ENCODE assay signal across 36 cellular contexts in the genomic region with DNA sequence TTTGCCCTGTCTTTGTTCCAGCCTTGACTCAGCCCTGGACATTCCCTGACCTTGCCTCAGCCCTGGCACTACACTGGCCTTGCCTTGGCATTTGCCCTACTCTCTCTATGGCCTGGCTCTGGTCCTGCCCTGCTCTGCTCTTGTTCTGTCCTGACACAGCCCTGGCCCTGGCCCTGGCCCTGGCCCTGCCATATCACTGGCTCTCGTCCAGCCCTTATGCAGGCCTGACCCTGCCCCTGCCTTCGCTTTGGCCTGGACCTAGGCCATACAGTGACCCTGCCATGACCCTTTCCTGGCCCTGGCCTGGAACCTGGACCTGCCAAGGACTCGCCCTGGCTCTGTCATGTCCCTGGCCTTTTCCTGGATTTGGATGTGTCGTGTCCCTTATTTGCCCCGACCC.
"Had no signal": no experiment of that assay in that cellular context is flagged by ENCODE, and none has a peak within 500 bp of the region (broad histone marks: within the 10 kb centered on the region; RNA-seq: fewer than 3 reads in every experiment).

No MANE protein-coding gene starts in this region.

- H3K27ac Mint-ChIP-seq: activated naive CD4-positive, alpha-beta T cell treated with anti-CD3 and anti-CD28 coated beads for 36 hours; activated naive CD4-positive, alpha-beta T cell treated with anti-CD3 and anti-CD28 coated beads, Interleukin-2, amount 10 ng/mL, durations not matched to agents 7 days and 5 days; activated naive CD4-positive, alpha-beta T cell treated with anti-CD3 and anti-CD28 coated beads, Interleukin-2, amount 50 U/mL, for 24 hours; activated naive CD4-positive, alpha-beta T cell treated with anti-CD3 and anti-CD28 coated beads, Interleukin-2, amount 50 U/mL, for 72 hours; activated naive CD8-positive, alpha-beta T cell; activated naive CD8-positive, alpha-beta T cell treated with anti-CD3 and anti-CD28 coated beads for 36 hours; activated naive CD8-positive, alpha-beta T cell treated with anti-CD3 and anti-CD28 coated beads, Interleukin-2, amount 10 ng/mL, durations not matched to agents 7 days and 5 days; activated naive CD8-positive, alpha-beta T cell treated with anti-CD3 and anti-CD28 coated beads, Interleukin-2, amount 50 U/mL, for 24 hours; activated T-cell treated with anti-CD3 and anti-CD28 coated beads, Interleukin-2, amount 50 U/mL, for 24 hours; activated T-cell treated with anti-CD3 and anti-CD28 coated beads, Interleukin-2, amount 50 U/mL, for 72 hours; activated T-helper 1 cell treated with anti-CD3 and anti-CD28 coated beads, Interleukin-12 subunit alpha, Interleukin-12 subunit beta, Interleukin-2, Interleukin-4 antibody, amounts not matched to agents 30 ng/mL and 10 ng/mL and 1 ng/mL, durations not matched to agents 14 hours and 24 hours and 36 hours; activated T-helper 17 cell treated with anti-CD3 and anti-CD28 coated beads, Interleukin-2, amount 50 U/mL, for 72 hours; activated T-helper 2 cell treated with anti-CD3 and anti-CD28 coated beads, Interferon-gamma antibody, Interleukin-2, Interleukin-4, amounts not matched to agents 10 μg/mL and 5 μg/mL and 100 μg/mL, durations not matched to agents 14 hours and 24 hours and 36 hours; brain had no signal

- H3K4me1 Mint-ChIP-seq: activated naive CD4-positive, alpha-beta T cell treated with anti-CD3 and anti-CD28 coated beads, Interleukin-2, amount 10 ng/mL, durations not matched to agents 7 days and 5 days; activated naive CD4-positive, alpha-beta T cell treated with anti-CD3 and anti-CD28 coated beads, Interleukin-2, amount 50 U/mL, for 24 hours; activated naive CD8-positive, alpha-beta T cell treated with anti-CD3 and anti-CD28 coated beads for 36 hours; activated naive CD8-positive, alpha-beta T cell treated with anti-CD3 and anti-CD28 coated beads, Interleukin-2, amount 10 ng/mL, durations not matched to agents 7 days and 5 days; activated naive CD8-positive, alpha-beta T cell treated with anti-CD3 and anti-CD28 coated beads, Interleukin-2, amount 50 U/mL, for 24 hours; activated T-helper 17 cell treated with anti-CD3 and anti-CD28 coated beads, Interleukin-2, amount 50 U/mL, for 72 hours; brain; central memory CD8-positive, alpha-beta T cell had no signal

- H3K9me3 ChIP-seq: adrenal gland, ascending aorta, body of pancreas had no signal

- H3K4me3 ChIP-seq: adrenal gland, ascending aorta, body of pancreas, breast epithelium, cardiac muscle cell had no signal

- H3K27me3 ChIP-seq: adrenal gland, ascending aorta, body of pancreas, brain microvascular endothelial cell, breast epithelium, cardiac muscle cell had no signal

- DNase-seq: activated effector memory CD4-positive, alpha-beta T cell treated with anti-CD3 and anti-CD28 coated beads, Interleukin-2, amount 50 U/mL, for 16 hours; activated effector memory CD4-positive, alpha-beta T cell treated with Interleukin-2 at 50 U/mL for 16 hours; activated gamma-delta T cell; activated gamma-delta T cell treated with Interleukin-2 at 50 U/mL for 16 hours; activated naive CD4-positive, alpha-beta T cell; activated naive CD4-positive, alpha-beta T cell treated with anti-CD3 and anti-CD28 coated beads for 36 hours; activated naive CD4-positive, alpha-beta T cell treated with anti-CD3 and anti-CD28 coated beads, Interleukin-2, amount 10 ng/mL, durations not matched to agents 7 days and 5 days; activated naive CD4-positive, alpha-beta T cell treated with anti-CD3 and anti-CD28 coated beads, Interleukin-2, amount 50 U/mL, for 16 hours; activated naive CD4-positive, alpha-beta T cell treated with Interleukin-2 at 50 U/mL for 16 hours; activated naive CD8-positive, alpha-beta T cell treated with anti-CD3 and anti-CD28 coated beads for 36 hours; activated naive CD8-positive, alpha-beta T cell treated with anti-CD3 and anti-CD28 coated beads, Interleukin-2, amount 10 ng/mL, durations not matched to agents 7 days and 5 days; activated naive CD8-positive, alpha-beta T cell treated with anti-CD3 and anti-CD28 coated beads, Interleukin-2, amount 50 U/mL, for 24 hours; activated T-cell treated with anti-CD3 and anti-CD28 coated beads, Interleukin-2, amount 50 U/mL, for 24 hours; activated T-cell treated with anti-CD3 and anti-CD28 coated beads, Interleukin-2, amount 50 U/mL, for 4 hours; activated T-cell treated with anti-CD3 and anti-CD28 coated beads, Interleukin-2, amount 50 U/mL, for 48 hours; activated T-cell treated with anti-CD3 and anti-CD28 coated beads, Interleukin-2, amount 50 U/mL, for 72 hours; adrenal gland; amniotic stem cell; amygdala; anterior cingulate cortex; body of pancreas; brain microvascular endothelial cell; caudate nucleus; central memory CD4-positive, alpha-beta T cell; cerebellar nuclear complex had no signal

- H3K36me3 ChIP-seq: adrenal gland, ascending aorta, brain microvascular endothelial cell, breast epithelium, cardiac muscle cell had no signal

- H3K36me3 Mint-ChIP-seq: activated naive CD4-positive, alpha-beta T cell treated with anti-CD3 and anti-CD28 coated beads, Interleukin-2, amount 10 ng/mL, durations not matched to agents 7 days and 5 days; activated naive CD4-positive, alpha-beta T cell treated with anti-CD3 and anti-CD28 coated beads, Interleukin-2, amount 50 U/mL, for 24 hours; activated naive CD4-positive, alpha-beta T cell treated with anti-CD3 and anti-CD28 coated beads, Interleukin-2, amount 50 U/mL, for 72 hours; activated naive CD8-positive, alpha-beta T cell; activated naive CD8-positive, alpha-beta T cell treated with anti-CD3 and anti-CD28 coated beads for 36 hours; activated naive CD8-positive, alpha-beta T cell treated with anti-CD3 and anti-CD28 coated beads, Interleukin-2, amount 10 ng/mL, durations not matched to agents 7 days and 5 days; brain had no signal

- H3K27me3 Mint-ChIP-seq: activated naive CD4-positive, alpha-beta T cell treated with anti-CD3 and anti-CD28 coated beads, Interleukin-2, amount 10 ng/mL, durations not matched to agents 7 days and 5 days; activated naive CD4-positive, alpha-beta T cell treated with anti-CD3 and anti-CD28 coated beads, Interleukin-2, amount 50 U/mL, for 24 hours; activated naive CD8-positive, alpha-beta T cell; activated naive CD8-positive, alpha-beta T cell treated with anti-CD3 and anti-CD28 coated beads for 36 hours; activated naive CD8-positive, alpha-beta T cell treated with anti-CD3 and anti-CD28 coated beads, Interleukin-2, amount 10 ng/mL, durations not matched to agents 7 days and 5 days; activated naive CD8-positive, alpha-beta T cell treated with anti-CD3 and anti-CD28 coated beads, Interleukin-2, amount 50 U/mL, for 24 hours; activated T-cell treated with anti-CD3 and anti-CD28 coated beads, Interleukin-2, amount 50 U/mL, for 24 hours; activated T-helper 17 cell treated with anti-CD3 and anti-CD28 coated beads, Interleukin-2, amount 50 U/mL, for 72 hours; brain; central memory CD8-positive, alpha-beta T cell had no signal

- H3K4me3 Mint-ChIP-seq: activated naive CD4-positive, alpha-beta T cell treated with anti-CD3 and anti-CD28 coated beads for 36 hours; activated naive CD4-positive, alpha-beta T cell treated with anti-CD3 and anti-CD28 coated beads, Interleukin-2, amount 10 ng/mL, durations not matched to agents 7 days and 5 days; activated naive CD4-positive, alpha-beta T cell treated with anti-CD3 and anti-CD28 coated beads, Interleukin-2, amount 50 U/mL, for 24 hours; activated naive CD8-positive, alpha-beta T cell; activated naive CD8-positive, alpha-beta T cell treated with anti-CD3 and anti-CD28 coated beads for 36 hours; activated naive CD8-positive, alpha-beta T cell treated with anti-CD3 and anti-CD28 coated beads, Interleukin-2, amount 10 ng/mL, durations not matched to agents 7 days and 5 days; activated naive CD8-positive, alpha-beta T cell treated with anti-CD3 and anti-CD28 coated beads, Interleukin-2, amount 50 U/mL, for 24 hours; activated T-cell treated with anti-CD3 and anti-CD28 coated beads, Interleukin-2, amount 50 U/mL, for 24 hours; activated T-cell treated with anti-CD3 and anti-CD28 coated beads, Interleukin-2, amount 50 U/mL, for 4 hours; activated T-cell treated with anti-CD3 and anti-CD28 coated beads, Interleukin-2, amount 50 U/mL, for 72 hours; activated T-helper 1 cell treated with anti-CD3 and anti-CD28 coated beads, Interleukin-12 subunit alpha, Interleukin-12 subunit beta, Interleukin-2, Interleukin-4 antibody, amounts not matched to agents 30 ng/mL and 10 ng/mL and 1 ng/mL, durations not matched to agents 14 hours and 24 hours and 36 hours; activated T-helper 17 cell treated with anti-CD3 and anti-CD28 coated beads, Interleukin-2, amount 50 U/mL, for 72 hours; brain; central memory CD8-positive, alpha-beta T cell had no signal

- H3K9me3 Mint-ChIP-seq: activated T-helper 17 cell treated with anti-CD3 and anti-CD28 coated beads, Interleukin-2, amount 50 U/mL, for 72 hours had no signal

- ATAC-seq: activated naive CD4-positive, alpha-beta T cell treated with anti-CD3 and anti-CD28 coated beads, Interleukin-2, amount 50 U/mL, for 72 hours; activated naive CD8-positive, alpha-beta T cell treated with anti-CD3 and anti-CD28 coated beads, Interleukin-2, amount 50 U/mL, for 24 hours; activated T-cell treated with anti-CD3 and anti-CD28 coated beads, Interleukin-2, amount 50 U/mL, for 4 hours; activated T-cell treated with anti-CD3 and anti-CD28 coated beads, Interleukin-2, amount 50 U/mL, for 72 hours; activated T-helper 17 cell treated with anti-CD3 and anti-CD28 coated beads, Interleukin-2, amount 50 U/mL, for 72 hours; body of pancreas had no signal
